15 cellular contexts compared by ENCODE assay signal in genomic region chr6:21166754-21167153, GRCh38.
A peak's percentile ranks its signal among the peaks of the same experiment; 100 is the strongest.
DNase-seq lines count a peak whose midpoint lies in the region; ATAC-seq, FAIRE-seq and TF ChIP-seq lines count a peak whose summit lies in the region.
"Had no signal": no experiment of that assay in that cellular context is flagged by ENCODE, and none has a peak within 500 bp of the region (broad histone marks: within the 10 kb centered on the region; RNA-seq: fewer than 3 reads in every experiment).

No MANE protein-coding gene starts in this region.

- peak; percentile 57 for DNase-seq in GM12865 (ENCODE audit: low read depth)
- DNase-seq in GM19239 (ENCODE audit: insufficient read length, low spot score), result no peak
- DNase-seq in H4 (ENCODE audit: low spot score), result no peak
- DNase-seq in NCI-H226, result no peak
- DNase-seq: activated CD4-positive, alpha-beta T cell treated with anti-CD3 and anti-CD28 coated beads for 48 hours; effector CD8-positive, alpha-beta T cell; NCI-H2029; trophoblast cell had no signal

- peak; percentile 51 for ATAC-seq in HG02678 (IDR thresholded peaks at IDR 0.05; ENCODE audit: unreplicated experiment)
- ATAC-seq in HG03521 (IDR thresholded peaks at IDR 0.05; ENCODE audit: unreplicated experiment), result peak; percentile 69
- ATAC-seq in HG02852 (IDR thresholded peaks at IDR 0.05; ENCODE audit: unreplicated experiment), result no peak
- ATAC-seq in GM19324 (IDR thresholded peaks at IDR 0.05; ENCODE audit: low FRiP score, unreplicated experiment), result no peak
- ATAC-seq: stimulated activated memory B cell treated with anti-CD40 and anti-IgM and Interleukin-4, amounts not matched to agents 10 μg/mL and 1 μg/mL and 100 μg/mL, for 72 hours had no signal

- TF ChIP-seq CTCF in GM12865 (IDR thresholded peaks at IDR 0.05; ENCODE audit: insufficient read depth, low read depth, low read length, missing control alignments), result no peak

- FAIRE-seq in GM19239 (lab: Jason Lieb, UNC), result peak; percentile 65
- FAIRE-seq: HTR-8/SVneo had no signal

- H3K4me3 ChIP-seq in GM12865 (ENCODE audit: low read depth, low read length), result no peak overlapping the region
- H3K4me3 ChIP-seq: breast epithelium had no signal

Comparison
In these comparisons a context has a peak if more than half of its experiments do, and no peak if none do; other contexts are left out.
1. ATAC-seq: peak in HG02678 (single experiment) and HG03521 (single experiment); none in HG02852 (single experiment) and GM19324 (single experiment).